In the genomic region with DNA sequence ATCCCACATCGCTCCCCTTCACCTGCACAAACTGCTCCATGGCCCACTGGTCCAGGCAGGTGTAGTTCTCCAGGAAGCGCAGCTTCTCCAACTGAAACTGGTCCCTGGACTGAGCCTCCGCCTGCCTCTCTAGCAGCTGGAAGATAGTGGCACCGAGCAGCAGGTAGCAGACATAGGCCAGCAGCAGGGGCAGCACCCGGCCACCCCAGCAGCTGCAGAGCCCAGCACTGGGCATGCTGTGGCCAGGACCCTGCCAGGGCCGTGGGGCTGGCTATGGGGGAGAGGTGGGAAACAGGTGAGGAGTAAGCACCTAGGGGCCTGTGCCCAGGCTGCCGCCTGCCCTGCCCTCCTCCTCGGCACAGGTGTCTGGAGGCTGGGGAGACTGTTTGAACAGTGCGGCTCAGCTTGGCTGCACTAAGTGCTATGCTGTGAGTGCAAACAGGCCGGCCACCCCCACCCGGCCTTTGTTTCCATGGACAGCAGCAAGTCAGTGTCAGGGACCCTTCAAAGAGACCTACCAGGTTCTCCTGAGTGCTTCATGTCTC, we compare ENCODE assay signal across 17 cellular contexts.
A peak's percentile ranks its signal among the peaks of the same experiment; 100 is the strongest.
DNase-seq lines count a peak whose midpoint lies in the region; ATAC-seq lines count a peak whose summit lies in the region.
"Had no signal": no experiment of that assay in that cellular context is flagged by ENCODE, and none has a peak within 500 bp of the region (broad histone marks: within the 10 kb centered on the region; RNA-seq: fewer than 3 reads in every experiment).

Gene KCNK16, minus strand, starts transcription at position 397 of the 545 bp plus-strand sequence. Its CDS starts 162 bp downstream, at position 235.

- H3K27me3 ChIP-seq in endocrine pancreas (ENCODE audit: control insufficient read depth, insufficient read depth, low read length), result no peaks in the 10 kb centered on the region

- DNase-seq in NCI-H748 (lab: John Stamatoyannopoulos, UW; ENCODE audit: unreplicated experiment), result peak; percentile 65
- no peak for DNase-seq in NCI-H748 treated with DMSO at 0.1 percent for 48 hours (lab: John Stamatoyannopoulos, UW)
- DNase-seq in NCI-H510A (lab: John Stamatoyannopoulos, UW), result peak; percentile 64
- DNase-seq in GDM1 (lab: John Stamatoyannopoulos, UW), result no peak
- no peak for DNase-seq in OCI-M2 (lab: John Stamatoyannopoulos, UW; ENCODE audit: unreplicated experiment)
- DNase-seq: CD4-positive, CD25-positive, alpha-beta regulatory T cell; HFFc6; NCI-H1930; NCI-H446 treated with DMSO at 0.1 percent for 48 hours; T-helper 1 cell had no signal

- no peaks in the 10 kb centered on the region for H3K36me3 ChIP-seq in endocrine pancreas (ENCODE audit: control insufficient read depth, insufficient read depth, low read length)

- peak within 1 kb of the TSS; percentile 96 for H3K4me3 ChIP-seq in endocrine pancreas (ENCODE audit: control insufficient read depth, insufficient read depth, low read length)
- H3K4me3 ChIP-seq: A549, GM23338, K562, SK-N-MC had no signal

- no peak for ATAC-seq in HG03159 (IDR thresholded peaks at IDR 0.05; ENCODE audit: unreplicated experiment)
- ATAC-seq: A549, GM23338, K562, Right ventricle myocardium inferior had no signal

- H3K4me1 ChIP-seq in endocrine pancreas (ENCODE audit: control insufficient read depth, insufficient read depth, low read length), result peaks cover 20% of the 10 kb centered on the region
- H3K4me1 ChIP-seq: A549 had no signal

- H3K9me3 ChIP-seq in endocrine pancreas (ENCODE audit: control insufficient read depth, low read length), result no peaks in the 10 kb centered on the region
- H3K9me3 ChIP-seq: A549 had no signal

- H3K9ac ChIP-seq in endocrine pancreas (ENCODE audit: control insufficient read depth, insufficient read depth, low read length), result peak within 1 kb of the TSS; percentile 92

Comparison
In these comparisons a context has a peak if more than half of its experiments do, and no peak if none do; other contexts are left out.
1. DNase-seq: peak in NCI-H748 (single experiment) and NCI-H510A (single experiment); none in NCI-H748 treated with DMSO at 0.1 percent for 48 hours (single experiment), GDM1 (single experiment) and OCI-M2 (single experiment).